Comparison of ENCODE assay signal across 8 cellular contexts in the genomic region with DNA sequence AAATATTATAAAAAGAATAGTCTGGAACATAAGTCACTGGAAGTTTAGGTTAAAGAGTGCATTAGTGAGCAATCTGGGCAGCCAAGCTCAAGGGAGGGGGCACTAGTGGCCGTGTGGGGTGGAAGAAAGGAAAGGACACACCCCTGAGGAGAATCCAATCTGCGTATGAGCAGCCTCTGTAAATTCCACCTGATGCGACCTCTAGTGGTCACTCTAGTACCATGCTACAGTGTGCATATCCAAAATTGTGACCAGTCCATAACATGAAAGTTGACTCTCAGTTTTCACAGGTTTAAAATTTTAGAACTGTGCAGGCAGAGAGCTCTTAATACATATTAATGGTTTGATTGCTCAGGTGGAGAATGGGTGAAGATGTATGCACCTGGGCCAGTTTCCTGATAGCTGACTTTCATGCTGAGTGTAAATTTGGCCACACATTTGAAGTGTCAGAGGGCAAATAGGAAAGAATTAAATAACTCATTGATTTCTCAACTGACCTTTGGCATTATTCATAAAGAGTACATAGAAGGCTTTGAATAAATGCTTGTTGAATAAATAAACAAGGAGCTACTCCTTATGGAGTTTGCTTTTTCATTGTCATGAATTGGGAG.
DNase-seq lines count a peak whose midpoint lies in the region; ATAC-seq and TF ChIP-seq lines count a peak whose summit lies in the region.

No MANE protein-coding gene starts in this region.

- no peak for TF ChIP-seq POLR2A in vagina (IDR thresholded peaks at IDR 0.05)

- H3K27ac Mint-ChIP-seq in activated CD8-positive, alpha-beta T cell treated with anti-CD3 and anti-CD28 coated beads, Interleukin-2, amount 10 ng/mL, durations not matched to agents 7 days and 5 days = no peak overlapping the region
- H3K27ac Mint-ChIP-seq in nephron progenitor cell = no peak overlapping the region

- peak; percentile 90 for TF ChIP-seq CTCF in DOHH2 (IDR thresholded peaks at IDR 0.05; ENCODE audit: low read depth, low read length, poor library complexity, severe bottlenecking)
- TF ChIP-seq CTCF in GM20000 (IDR thresholded peaks at IDR 0.05; ENCODE audit: extremely low read depth, missing control alignments) = peak; percentile 83
- TF ChIP-seq CTCF in nephron progenitor cell (IDR thresholded peaks at IDR 0.05) = peak; percentile 87
- peak; percentile 51 to 78 (median 66) for TF ChIP-seq CTCF in vagina (IDR thresholded peaks at IDR 0.05)

- H3K4me3 ChIP-seq in DOHH2 (ENCODE audit: low read length) = no peak overlapping the region
- H3K4me3 ChIP-seq in vagina = no peak overlapping the region

- H3K27me3 ChIP-seq in DOHH2 (ENCODE audit: control insufficient read depth, low read length) (no peaks in the 10 kb centered on the region), vagina (no peaks in the 10 kb centered on the region)

- H3K9me2 ChIP-seq in DOHH2 (replicated peaks; ENCODE audit: control insufficient read depth, low read length) = no peaks in the 10 kb centered on the region

- H3K4me1 ChIP-seq in DOHH2 (ENCODE audit: control insufficient read depth, low read length) = no peaks in the 10 kb centered on the region
- H3K4me1 ChIP-seq in vagina = no peaks in the 10 kb centered on the region

- intact Hi-C loops in vagina (cut with DNase I) = loop anchor here (10.0 kb wide), 1 partner anchor 240 kb away; no protein-coding TSS in a partner anchor

- H3K36me3 ChIP-seq in DOHH2 (ENCODE audit: control insufficient read depth, low read length) (no peaks in the 10 kb centered on the region), vagina (no peaks in the 10 kb centered on the region)

- no peak overlapping the region for H3K27ac ChIP-seq in DOHH2 (ENCODE audit: low read depth, low read length)
- H3K27ac ChIP-seq in vagina = no peak overlapping the region

- H3F3A ChIP-seq in DOHH2 (ENCODE audit: control insufficient read depth, insufficient read depth) = no peaks in the 10 kb centered on the region

- POLR2A ChIA-PET in activated CD8-positive, alpha-beta T cell treated with anti-CD3 and anti-CD28 coated beads, Interleukin-2, amount 10 ng/mL, durations not matched to agents 7 days and 5 days (lab: Charles Lee) = no interaction called here

- peaks cover 3% of the 10 kb centered on the region for H3K4me1 Mint-ChIP-seq in activated CD8-positive, alpha-beta T cell treated with anti-CD3 and anti-CD28 coated beads, Interleukin-2, amount 10 ng/mL, durations not matched to agents 7 days and 5 days (ENCODE audit: low read depth)
- peaks cover 12% of the 10 kb centered on the region for H3K4me1 Mint-ChIP-seq in nephron progenitor cell

- CTCF ChIA-PET in activated CD8-positive, alpha-beta T cell treated with anti-CD3 and anti-CD28 coated beads, Interleukin-2, amount 10 ng/mL, durations not matched to agents 7 days and 5 days (lab: Charles Lee) = interaction anchor here (0.7 to 5.5 kb wide), 35 partner anchors 9 to 318 kb away, joined by 3 to 67 read pairs (median 5); no protein-coding TSS in a partner anchor

- H3K27me3 Mint-ChIP-seq in activated CD8-positive, alpha-beta T cell treated with anti-CD3 and anti-CD28 coated beads, Interleukin-2, amount 10 ng/mL, durations not matched to agents 7 days and 5 days (ENCODE audit: low read depth) = peaks cover 10% of the 10 kb centered on the region
- H3K27me3 Mint-ChIP-seq in nephron progenitor cell (ENCODE audit: low read depth, poor library complexity) = peaks cover 2% of the 10 kb centered on the region

- no peaks in the 10 kb centered on the region for H3K9me3 ChIP-seq in DOHH2 (ENCODE audit: control insufficient read depth, insufficient read depth, low read length)
- no peaks in the 10 kb centered on the region for H3K9me3 ChIP-seq in vagina

- no peak overlapping the region for H3K4me3 Mint-ChIP-seq in activated CD8-positive, alpha-beta T cell treated with anti-CD3 and anti-CD28 coated beads, Interleukin-2, amount 10 ng/mL, durations not matched to agents 7 days and 5 days
- no peak overlapping the region for H3K4me3 Mint-ChIP-seq in nephron progenitor cell

- DNase-seq in GM20000 (ENCODE audit: low spot score) (peak; percentile 69), NCI-H69 (lab: John Stamatoyannopoulos, UW) (peak; percentile 94), fibroblast of gingiva (ENCODE audit: low read depth) (peak; percentile 22), nephron progenitor cell (peak; percentile 56), vagina (ENCODE audit: extremely low spot score in 2 of 2) (no peak)
- DNase-seq in activated CD8-positive, alpha-beta T cell treated with anti-CD3 and anti-CD28 coated beads, Interleukin-2, amount 10 ng/mL, durations not matched to agents 7 days and 5 days = peak; percentile 72

- ATAC-seq in HG03469 (IDR thresholded peaks at IDR 0.05; ENCODE audit: unreplicated experiment) = peak; percentile 98
- peak; percentile 98 for ATAC-seq in activated CD8-positive, alpha-beta T cell treated with anti-CD3 and anti-CD28 coated beads, Interleukin-2, amount 10 ng/mL, durations not matched to agents 7 days and 5 days

- peaks cover 1% of the 10 kb centered on the region for H3K36me3 Mint-ChIP-seq in activated CD8-positive, alpha-beta T cell treated with anti-CD3 and anti-CD28 coated beads, Interleukin-2, amount 10 ng/mL, durations not matched to agents 7 days and 5 days (ENCODE audit: low read depth)
- H3K36me3 Mint-ChIP-seq in nephron progenitor cell (ENCODE audit: low read depth) = peaks cover under 1% of the 10 kb centered on the region

- no peaks in the 10 kb centered on the region for H3K79me2 ChIP-seq in DOHH2 (ENCODE audit: control insufficient read depth, low read length)

- H3K9me3 Mint-ChIP-seq in activated CD8-positive, alpha-beta T cell treated with anti-CD3 and anti-CD28 coated beads, Interleukin-2, amount 10 ng/mL, durations not matched to agents 7 days and 5 days (ENCODE audit: insufficient read depth) = peaks cover under 1% of the 10 kb centered on the region
- H3K9me3 Mint-ChIP-seq in nephron progenitor cell = peaks cover 15% of the 10 kb centered on the region

- no peaks in the 10 kb centered on the region for H4K20me1 ChIP-seq in DOHH2 (ENCODE audit: control insufficient read depth, insufficient read depth, low read depth, low read length)

- no peak overlapping the region for H3K4me2 ChIP-seq in DOHH2 (ENCODE audit: low read length)

Comparison
In these comparisons a context has a peak if more than half of its experiments do, and no peak if none do; other contexts are left out.
1. DNase-seq: peak in GM20000 (single experiment), NCI-H69 (single experiment), activated CD8-positive, alpha-beta T cell treated with anti-CD3 and anti-CD28 coated beads, Interleukin-2, amount 10 ng/mL, durations not matched to agents 7 days and 5 days (single experiment), fibroblast of gingiva (single experiment) and nephron progenitor cell (single experiment); none in vagina (0 of 2).
2. Peak in every context shown above with its lines, with median percentiles within 50 percentile points of each other: CTCF ChIP-seq.